Comparison of ENCODE assay signal across 12 cellular contexts in the genomic region with DNA sequence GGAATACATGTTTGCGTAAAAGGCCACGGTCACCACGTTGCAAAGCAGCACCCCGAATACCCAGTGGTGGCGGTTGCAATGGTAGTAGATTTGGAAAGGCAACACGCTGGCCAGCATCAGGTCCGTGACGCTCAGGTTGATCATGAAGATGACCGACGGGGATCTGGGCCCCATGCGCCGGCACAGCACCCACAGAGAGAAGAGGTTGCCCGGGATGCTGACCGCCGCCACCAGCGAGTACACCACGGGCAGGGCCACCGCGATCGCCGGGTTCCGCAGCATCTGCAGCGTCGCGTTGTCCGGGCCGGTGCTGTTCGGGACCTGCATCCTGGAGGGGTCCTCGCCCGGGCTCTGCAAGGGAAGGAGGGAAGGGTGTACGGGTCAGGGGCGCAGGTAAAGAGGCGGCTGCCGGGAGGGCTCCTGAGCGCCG. TPM values are rescaled to one million over a fixed set of nuclear protein-coding genes. Genes with fewer than 3 reads are reported as not detected.
DNase-seq lines count a peak whose midpoint lies in the region; ATAC-seq and TF ChIP-seq lines count a peak whose summit lies in the region.
"Had no signal": no experiment of that assay in that cellular context is flagged by ENCODE, and none has a peak within 500 bp of the region (broad histone marks: within the 10 kb centered on the region; RNA-seq: fewer than 3 reads in every experiment).

No MANE protein-coding gene starts in this region.

- peak; percentile 32 for DNase-seq in right atrium auricular region (ENCODE audit: low spot score)
- DNase-seq in left cardiac atrium = no peak
- DNase-seq in lower lobe of right lung = peak; percentile 28
- peak; percentile 37 for DNase-seq in ureter (ENCODE audit: low spot score)
- DNase-seq in Karpas-422 = no peak
- DNase-seq: BE2C, GF-D8, NCI-H82, small intestine had no signal

- H3K4me3 Mint-ChIP-seq in activated T-helper 17 cell treated with anti-CD3 and anti-CD28 coated beads, Interleukin-2, amount 50 U/mL, for 72 hours = peak overlapping the region; percentile 78

- H3K27me3 ChIP-seq in right atrium auricular region (peaks cover 0 to 4% of the 10 kb centered on the region in 2 donors), lower lobe of right lung (ENCODE audit: low read depth) (peaks cover 11% of the 10 kb centered on the region), Karpas-422 (ENCODE audit: low read length) (no peaks in the 10 kb centered on the region)
- H3K27me3 ChIP-seq: BE2C had no signal

- no peak overlapping the region for H2AFZ ChIP-seq in Karpas-422 (ENCODE audit: low read length)

- H3K9me3 ChIP-seq in right atrium auricular region (no peaks in the 10 kb centered on the region), lower lobe of right lung (no peaks in the 10 kb centered on the region), Karpas-422 (ENCODE audit: low read length) (no peaks in the 10 kb centered on the region)
- H3K9me3 ChIP-seq: BE2C had no signal

- no peaks in the 10 kb centered on the region for H3K27me3 Mint-ChIP-seq in activated T-helper 17 cell treated with anti-CD3 and anti-CD28 coated beads, Interleukin-2, amount 50 U/mL, for 72 hours

- intact Hi-C loops in left cardiac atrium (cut with DNase I) (no loop called here), lower lobe of right lung (cut with DNase I) (no loop called here)

- H3K4me1 ChIP-seq in right atrium auricular region (peaks cover 0 to 6% of the 10 kb centered on the region in 2 donors), lower lobe of right lung (no peaks in the 10 kb centered on the region), Karpas-422 (ENCODE audit: low read length) (peaks cover 40% of the 10 kb centered on the region)
- H3K4me1 ChIP-seq: BE2C had no signal

- peak overlapping the region; percentile 93 for H3K27ac Mint-ChIP-seq in activated T-helper 17 cell treated with anti-CD3 and anti-CD28 coated beads, Interleukin-2, amount 50 U/mL, for 72 hours

- peaks cover 81% of the 10 kb centered on the region for H3K36me3 Mint-ChIP-seq in activated T-helper 17 cell treated with anti-CD3 and anti-CD28 coated beads, Interleukin-2, amount 50 U/mL, for 72 hours (ENCODE audit: low read depth)

- ATAC-seq in left cardiac atrium (no peak), lower lobe of right lung (no peak), HG02885 (IDR thresholded peaks at IDR 0.05; ENCODE audit: poor library complexity, unreplicated experiment) (no peak), GM19455 (IDR thresholded peaks at IDR 0.05; ENCODE audit: unreplicated experiment) (no peak)
- no peak for ATAC-seq in activated T-helper 17 cell treated with anti-CD3 and anti-CD28 coated beads, Interleukin-2, amount 50 U/mL, for 72 hours (replicated peaks)

- no peaks in the 10 kb centered on the region for H3K9me2 ChIP-seq in Karpas-422 (replicated peaks; ENCODE audit: insufficient read depth, low read length)

- TF ChIP-seq CTCF in right atrium auricular region (IDR thresholded peaks at IDR 0.05) (no peak), lower lobe of right lung (IDR thresholded peaks at IDR 0.05) (no peak)

- no peaks in the 10 kb centered on the region for H3K9me3 Mint-ChIP-seq in activated T-helper 17 cell treated with anti-CD3 and anti-CD28 coated beads, Interleukin-2, amount 50 U/mL, for 72 hours

- H4K20me1 ChIP-seq in Karpas-422 (ENCODE audit: insufficient read depth, low read depth, low read length) = peaks cover 35% of the 10 kb centered on the region

- H3K79me2 ChIP-seq in Karpas-422 (ENCODE audit: low read length) = peaks cover 9% of the 10 kb centered on the region; the same call in 1 of the 2 replicates

- H3K27ac ChIP-seq in right atrium auricular region = no peak overlapping the region
- no peak overlapping the region for H3K27ac ChIP-seq in lower lobe of right lung
- H3K27ac ChIP-seq in Karpas-422 (ENCODE audit: low read length) = no peak overlapping the region

- peaks cover 47% of the 10 kb centered on the region for H3K4me1 Mint-ChIP-seq in activated T-helper 17 cell treated with anti-CD3 and anti-CD28 coated beads, Interleukin-2, amount 50 U/mL, for 72 hours

- H3K4me3 ChIP-seq in right atrium auricular region (no peak overlapping the region), lower lobe of right lung (no peak overlapping the region), Karpas-422 (ENCODE audit: low read length) (no peak overlapping the region)

- H3K36me3 ChIP-seq in right atrium auricular region (no peaks in the 10 kb centered on the region), lower lobe of right lung (no peaks in the 10 kb centered on the region), Karpas-422 (ENCODE audit: insufficient read depth, low read length) (peaks cover 34% of the 10 kb centered on the region)
- H3K36me3 ChIP-seq: BE2C had no signal

- H3K4me2 ChIP-seq in Karpas-422 (ENCODE audit: low read depth, low read length, poor library complexity, severe bottlenecking) = no peak overlapping the region

- no peak overlapping the region for H3K9ac ChIP-seq in Karpas-422 (ENCODE audit: low read length)

RNA-seq across cellular contexts. Expression of gene ASMTL, which starts 13.5 kb away (rescaled TPM):
- total RNA-seq in right atrium auricular region (10 to 100 TPM; 20.1 to 31.9 TPM), left cardiac atrium (10 to 100 TPM; 26.4 to 27.7 TPM), lower lobe of right lung (19.1 TPM), ureter (32.5 TPM)
- total RNA-seq in activated T-helper 17 cell treated with anti-CD3 and anti-CD28 coated beads, Interleukin-2, amount 50 U/mL, for 72 hours = 10 to 100 TPM; 50.6 to 65.5 TPM
- total RNA-seq in Karpas-422 (2014; rRNA removed; shearing (Covaris generic); ENCODE audit: low replicate concordance) = 18.4 and 51.0 TPM in 2 replicates

Comparison
In these comparisons a context has a peak if more than half of its experiments do, and no peak if none do; other contexts are left out.
1. DNase-seq: peak in right atrium auricular region (single experiment), lower lobe of right lung (single experiment) and ureter (single experiment); none in left cardiac atrium (single experiment) and Karpas-422 (single experiment).